In the genomic region with DNA sequence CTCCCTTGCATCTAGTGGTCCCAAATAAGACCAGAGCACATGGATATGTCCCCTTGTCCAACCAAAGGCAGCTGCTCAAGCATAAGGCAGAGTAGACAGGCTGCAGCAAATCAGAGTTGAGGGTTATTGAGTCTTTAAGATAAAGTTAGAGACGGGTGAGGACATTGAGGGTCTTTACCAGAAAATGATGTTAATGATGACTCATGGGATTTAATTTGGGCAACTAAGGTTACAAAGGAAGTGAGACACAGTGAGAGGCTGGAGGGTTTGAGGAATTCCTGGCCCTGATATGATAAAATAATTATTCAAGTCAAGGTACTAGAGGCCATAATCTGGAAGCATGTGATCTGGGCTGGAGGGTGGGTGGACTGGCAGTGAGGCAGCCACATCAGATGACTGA, we compare ENCODE assay signal across 16 cellular contexts.
DNase-seq lines count a peak whose midpoint lies in the region; ATAC-seq, FAIRE-seq and TF ChIP-seq lines count a peak whose summit lies in the region.
"Had no signal": no experiment of that assay in that cellular context is flagged by ENCODE, and none has a peak within 500 bp of the region (broad histone marks: within the 10 kb centered on the region; RNA-seq: fewer than 3 reads in every experiment).

No MANE protein-coding gene starts in this region.

- no peak for TF ChIP-seq POLR2A in endothelial cell of umbilical vein (IDR thresholded peaks at IDR 0.05; ENCODE audit: low read depth, low read length)

- no peak for FAIRE-seq in endothelial cell of umbilical vein (lab: Jason Lieb, UNC)
- FAIRE-seq: G401.6, GM12891, H1 had no signal

- H3K4me3 ChIP-seq in ACC112 (ENCODE audit: low read depth, low read length) (peak overlapping the region; percentile 39; the same call in 1 of the 2 replicates), MG63 (no peak overlapping the region), endothelial cell of umbilical vein (replicated peaks in 1 of 3; ENCODE audit: insufficient read depth in 1 of 3, low read depth in 1 of 3, low read length in 3 of 3) (no peak overlapping the region), skeletal muscle satellite cell (ENCODE audit: low read length) (no peak overlapping the region)

- dilution Hi-C loops in endothelial cell of umbilical vein (cut with MboI; ENCODE audit: extremely low pct_ligation_motif_present, low sequenced_read_pairs), result no loop called here

- no peak for ATAC-seq in HG03565 (IDR thresholded peaks at IDR 0.05; ENCODE audit: unreplicated experiment)

- H3K36me3 ChIP-seq in ACC112 (ENCODE audit: insufficient read depth, low read length), result no peaks in the 10 kb centered on the region
- H3K36me3 ChIP-seq in MG63, result no peaks in the 10 kb centered on the region
- no peaks in the 10 kb centered on the region for H3K36me3 ChIP-seq in endothelial cell of umbilical vein (ENCODE audit: control insufficient read depth in 2 of 2, extremely low read depth in 1 of 2, insufficient read depth in 2 of 2, low read length in 2 of 2)
- no peaks in the 10 kb centered on the region for H3K36me3 ChIP-seq in skeletal muscle satellite cell (ENCODE audit: insufficient read depth, low read length)
- H3K36me3 ChIP-seq: BE2C had no signal

- H3K27me3 ChIP-seq in ACC112 (ENCODE audit: insufficient read depth, low read length) (no peaks in the 10 kb centered on the region), MG63 (no peaks in the 10 kb centered on the region), endothelial cell of umbilical vein (ENCODE audit: control insufficient read depth in 2 of 2, insufficient read depth in 2 of 2, low read length in 2 of 2) (no peaks in the 10 kb centered on the region), skeletal muscle satellite cell (ENCODE audit: control insufficient read depth, insufficient read depth, low read length) (no peaks in the 10 kb centered on the region)
- H3K27me3 ChIP-seq: BE2C had no signal

- CTCF ChIA-PET in endothelial cell of umbilical vein (lab: Charles Lee), result interaction anchor here (0.8 to 1.6 kb wide), 3 partner anchors 124 to 660 kb away, joined by 3 to 5 read pairs (median 4); no protein-coding TSS in a partner anchor

- H3K9ac ChIP-seq in endothelial cell of umbilical vein (replicated peaks; ENCODE audit: extremely low read depth, insufficient read depth, low read length) (no peak overlapping the region), skeletal muscle satellite cell (ENCODE audit: low read depth, low read length) (no peak overlapping the region)
- H3K9ac ChIP-seq: KMS-11 had no signal

- TF ChIP-seq CTCF in endothelial cell of umbilical vein (IDR thresholded peaks at IDR 0.05; ENCODE audit: extremely low read depth in 1 of 2, insufficient read depth in 1 of 2, low read depth in 1 of 2, low read length in 2 of 2), result no peak

- peak overlapping the region; percentile 71 for H3K27ac ChIP-seq in ACC112 (ENCODE audit: low read depth, low read length)
- no peak overlapping the region for H3K27ac ChIP-seq in endothelial cell of umbilical vein (ENCODE audit: insufficient read depth, low read depth, low read length)
- H3K27ac ChIP-seq: C4-2B, HL-60, KMS-11 had no signal

- no peaks in the 10 kb centered on the region for H4K20me1 ChIP-seq in endothelial cell of umbilical vein (replicated peaks; ENCODE audit: control insufficient read depth, extremely low read depth, insufficient read depth, low read length)

- DNase-seq in MG63, result peak; percentile 14
- DNase-seq in endothelial cell of umbilical vein (ENCODE audit: low read depth, low spot score), result no peak
- DNase-seq in NCI-H1092 (lab: John Stamatoyannopoulos, UW), result no peak
- no peak for DNase-seq in activated CD4-positive, alpha-beta T cell treated with anti-CD3 and anti-CD28 coated beads for 1 hour
- DNase-seq: BE2C; CD4-positive, alpha-beta memory T cell; DMS79 had no signal

- intact Hi-C loops in endothelial cell of umbilical vein (cut with micrococcal nuclease), result no loop called here

- no TSS peak for BruUV-seq in endothelial cell of umbilical vein (replicated peaks; lab: Mats Ljungman, UMichigan)

- H3K4me1 ChIP-seq in ACC112 (ENCODE audit: control insufficient read depth, insufficient read depth, low read length, unreplicated experiment) (peaks cover 29% of the 10 kb centered on the region), endothelial cell of umbilical vein (ENCODE audit: control insufficient read depth, extremely low read depth, insufficient read depth, low read length) (no peaks in the 10 kb centered on the region), skeletal muscle satellite cell (ENCODE audit: control insufficient read depth, insufficient read depth, low read length) (peaks cover 44% of the 10 kb centered on the region)

- H3K9me3 ChIP-seq in MG63, result no peaks in the 10 kb centered on the region
- no peaks in the 10 kb centered on the region for H3K9me3 ChIP-seq in endothelial cell of umbilical vein (replicated peaks; ENCODE audit: control insufficient read depth, insufficient read depth, low read length)
- H3K9me3 ChIP-seq in skeletal muscle satellite cell (replicated peaks; ENCODE audit: low read length), result no peaks in the 10 kb centered on the region
- H3K9me3 ChIP-seq: BE2C had no signal

- POLR2A ChIA-PET in endothelial cell of umbilical vein (lab: Charles Lee), result interaction anchor here (0.6 kb wide), 1 partner anchor 659 kb away, joined by 5 read pairs; no protein-coding TSS in a partner anchor

- H2AFZ ChIP-seq in ACC112 (ENCODE audit: low read length, unreplicated experiment), result no peak overlapping the region
- H2AFZ ChIP-seq in endothelial cell of umbilical vein (ENCODE audit: low read depth, low read length), result no peak overlapping the region

- H3K4me2 ChIP-seq in endothelial cell of umbilical vein (ENCODE audit: insufficient read depth, low read length) (no peak overlapping the region), skeletal muscle satellite cell (ENCODE audit: low read length) (peak overlapping the region; percentile 41)
- H3K4me2 ChIP-seq: KMS-11 had no signal

- no peaks in the 10 kb centered on the region for H3K79me2 ChIP-seq in ACC112 (ENCODE audit: control insufficient read depth, insufficient read depth, low read length, unreplicated experiment)
- H3K79me2 ChIP-seq in endothelial cell of umbilical vein (ENCODE audit: control insufficient read depth, insufficient read depth, low read length), result no peaks in the 10 kb centered on the region

- no peaks in the 10 kb centered on the region for H3K9me1 ChIP-seq in endothelial cell of umbilical vein (replicated peaks; ENCODE audit: control insufficient read depth, extremely low read depth, insufficient read depth, low read length)

TF ChIP-seq in endothelial cell of umbilical vein, 7 proteins besides CTCF, POLR2A, EP300 and RAD21:
- no peak for TF ChIP-seq JUN (IDR thresholded peaks at IDR 0.05; ENCODE audit: borderline replicate concordance, insufficient read depth, insufficient read length, low read depth)
- peak; percentile 4 for TF ChIP-seq FOS (IDR thresholded peaks at IDR 0.05; ENCODE audit: borderline replicate concordance, insufficient read depth, low read length)
- TF ChIP-seq EZH2 (IDR thresholded peaks at IDR 0.05; ENCODE audit: borderline replicate concordance, low read depth, low read length, severe bottlenecking), result no peak
- no peak for TF ChIP-seq POLR2AphosphoS5 (IDR thresholded peaks at IDR 0.05; ENCODE audit: insufficient read depth, low read depth, low read length)
- no peak for TF ChIP-seq GATA2 (IDR thresholded peaks at IDR 0.05; ENCODE audit: insufficient read depth, insufficient read length, low read depth, low read length)
